Comparison of ENCODE assay signal across 8 cellular contexts in the genomic region with DNA sequence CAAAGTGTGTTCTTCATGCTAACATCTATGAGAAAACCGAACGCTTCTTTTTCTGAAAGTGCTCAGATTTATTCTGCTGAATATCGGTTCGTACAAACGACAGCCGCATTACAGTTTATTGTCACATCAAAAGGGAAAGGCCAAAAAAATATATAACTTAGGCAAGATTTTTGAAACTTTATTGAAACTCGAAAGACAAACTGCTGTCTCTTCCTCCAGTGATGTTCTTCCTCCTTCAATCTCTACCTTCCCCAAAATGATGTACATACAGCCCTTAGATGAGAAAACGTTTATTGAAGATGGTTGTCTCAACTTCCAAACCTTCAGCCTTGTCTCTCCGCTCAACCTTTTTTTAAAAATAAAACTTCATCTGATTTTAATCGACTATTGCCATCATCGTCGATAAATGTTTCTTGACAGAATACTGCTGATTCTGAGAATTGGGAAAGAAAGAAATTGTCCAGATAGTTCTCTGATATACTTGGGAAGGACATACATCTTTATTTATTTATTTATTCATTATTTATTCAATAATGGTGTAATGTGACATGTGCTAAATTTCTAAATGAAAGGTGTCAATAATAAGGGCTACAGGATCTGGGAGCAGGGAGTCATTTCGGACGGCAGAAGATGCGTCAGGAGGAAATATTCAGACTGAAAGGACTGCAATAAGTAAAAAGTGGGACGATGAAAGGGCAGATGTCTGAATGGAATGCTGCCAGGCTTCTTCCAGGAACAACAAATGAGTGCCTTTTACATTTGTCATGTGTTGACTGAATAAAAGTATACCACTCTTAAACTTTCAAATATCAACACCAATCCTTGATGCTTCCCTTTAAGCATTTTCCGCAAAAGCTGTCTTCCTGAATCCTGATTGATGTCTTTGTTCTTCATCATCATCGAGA. TPM values are rescaled to one million over a fixed set of nuclear protein-coding genes. Genes with fewer than 3 reads are reported as not detected.
DNase-seq lines count a peak whose midpoint lies in the region; ATAC-seq and TF ChIP-seq lines count a peak whose summit lies in the region.

No MANE protein-coding gene starts in this region.

- H3K36me3 ChIP-seq in OCI-LY7 (ENCODE audit: insufficient read depth, low read length), result peaks cover 15% of the 10 kb centered on the region

- H4K20me1 ChIP-seq in OCI-LY7 (ENCODE audit: insufficient read depth, low read length), result no peaks in the 10 kb centered on the region

- peak overlapping the region; percentile 56 for H3K27ac Mint-ChIP-seq in Calu3 (ENCODE audit: unreplicated experiment)
- no peak overlapping the region for H3K27ac Mint-ChIP-seq in endothelial cell (ENCODE audit: unreplicated experiment)
- H3K27ac Mint-ChIP-seq in osteocyte (ENCODE audit: unreplicated experiment), result peak overlapping the region; percentile 56

- peak overlapping the region; percentile 74 for H3K4me2 ChIP-seq in OCI-LY7 (ENCODE audit: low read length)

- H3K9me3 Mint-ChIP-seq in Calu3 (ENCODE audit: low read depth, unreplicated experiment), result no peaks in the 10 kb centered on the region
- no peaks in the 10 kb centered on the region for H3K9me3 Mint-ChIP-seq in endothelial cell (ENCODE audit: unreplicated experiment)
- no peaks in the 10 kb centered on the region for H3K9me3 Mint-ChIP-seq in osteocyte (ENCODE audit: unreplicated experiment)

- TF ChIP-seq CTCF in Calu3 (IDR thresholded peaks at IDR 0.05; ENCODE audit: unreplicated experiment) (no peak), OCI-LY7 (conservative IDR thresholded peaks at IDR 0.05; ENCODE audit: low read length) (no peak), endothelial cell (IDR thresholded peaks at IDR 0.05; ENCODE audit: unreplicated experiment) (no peak), osteocyte (IDR thresholded peaks at IDR 0.05) (no peak)

- peak overlapping the region; percentile 84 for H3K4me3 ChIP-seq in OCI-LY7 (ENCODE audit: low read depth, low read length, poor library complexity, severe bottlenecking)

- H3K4me3 Mint-ChIP-seq in Calu3 (ENCODE audit: low read depth, unreplicated experiment) (peak overlapping the region; percentile 81), endothelial cell (ENCODE audit: unreplicated experiment) (peak overlapping the region; percentile 81), osteocyte (ENCODE audit: unreplicated experiment) (peak overlapping the region; percentile 86)

- no peak for ATAC-seq in GM21737 (IDR thresholded peaks at IDR 0.05; ENCODE audit: unreplicated experiment)

- CTCF ChIA-PET in Calu3 (lab: Charles Lee) (interaction anchor here (0.8 kb wide), 1 partner anchor 282 kb away, joined by 3 read pairs; no protein-coding TSS in a partner anchor), OCI-LY7 (lab: Charles Lee; ENCODE audit: unreplicated experiment) (no interaction called here)

- H3K27me3 Mint-ChIP-seq in Calu3 (ENCODE audit: unreplicated experiment) (peaks cover 14% of the 10 kb centered on the region), endothelial cell (ENCODE audit: unreplicated experiment) (no peaks in the 10 kb centered on the region), osteocyte (ENCODE audit: unreplicated experiment) (peaks cover 18% of the 10 kb centered on the region)

- DNase-seq in Calu3 (no peak), OCI-LY7 (ENCODE audit: low spot score) (no peak), endothelial cell (ENCODE audit: low spot score) (no peak), osteocyte (ENCODE audit: extremely low spot score, unreplicated experiment) (no peak), hippocampal formation (lab: John Stamatoyannopoulos, UW) (no peak), GDM1 (lab: John Stamatoyannopoulos, UW) (no peak)
- no peak for DNase-seq in stimulated activated CD4-positive, alpha-beta T cell treated with anti-CD3 and anti-CD28 coated beads, Interleukin-4, amount 100 ng/mL, for 24 hours

- BruUV-seq in Calu3 (replicated peaks; lab: Mats Ljungman, UMichigan) (no TSS peak), OCI-LY7 (replicated peaks; lab: Mats Ljungman, UMichigan) (TSS peak; percentile 96)

- no peaks in the 10 kb centered on the region for H3K9me2 ChIP-seq in OCI-LY7 (ENCODE audit: insufficient read depth, low read length)

- peak overlapping the region; percentile 32 for H3K27ac ChIP-seq in OCI-LY7 (ENCODE audit: low read depth, low read length, poor library complexity, severe bottlenecking)

- peaks cover 20% of the 10 kb centered on the region for H3K36me3 Mint-ChIP-seq in Calu3 (ENCODE audit: insufficient read depth, unreplicated experiment)
- H3K36me3 Mint-ChIP-seq in endothelial cell (ENCODE audit: low read depth, unreplicated experiment), result no peaks in the 10 kb centered on the region
- H3K36me3 Mint-ChIP-seq in osteocyte (ENCODE audit: unreplicated experiment), result no peaks in the 10 kb centered on the region

- H3K79me2 ChIP-seq in OCI-LY7 (ENCODE audit: insufficient read depth, low read depth, low read length), result peaks cover 9% of the 10 kb centered on the region; the same call in 1 of the 2 replicates

- POLR2A ChIA-PET in OCI-LY7 (lab: Charles Lee), result interaction anchor here (1.1 kb wide), 2 partner anchors 13 to 23 kb away, joined by 3 read pairs; no protein-coding TSS in a partner anchor

- H3K4me1 ChIP-seq in OCI-LY7 (ENCODE audit: insufficient read depth, low read length, poor library complexity, severe bottlenecking), result peaks cover 24% of the 10 kb centered on the region

- H2AFZ ChIP-seq in OCI-LY7 (ENCODE audit: low read length), result peak overlapping the region; percentile 97

- H3K4me1 Mint-ChIP-seq in Calu3 (ENCODE audit: low read depth, unreplicated experiment), result peaks cover 11% of the 10 kb centered on the region
- peaks cover 21% of the 10 kb centered on the region for H3K4me1 Mint-ChIP-seq in endothelial cell (ENCODE audit: unreplicated experiment)
- H3K4me1 Mint-ChIP-seq in osteocyte (ENCODE audit: unreplicated experiment), result peaks cover 13% of the 10 kb centered on the region

- intact Hi-C loops in Calu3 (cut with micrococcal nuclease; ENCODE audit: unreplicated experiment) (no loop called here), OCI-LY7 (cut with micrococcal nuclease; ENCODE audit: unreplicated experiment) (loop anchor here (10.0 kb wide), 1 partner anchor 352 kb away; the partner anchor contains the start of gene NUP107)

- H3K9me3 ChIP-seq in OCI-LY7 (ENCODE audit: low read length), result no peaks in the 10 kb centered on the region

RNA-seq across cellular contexts. Expression of gene MDM1, which starts 0.8 kb away (rescaled TPM):
- 22.7 and 23.0 TPM in 2 replicates for total RNA-seq in Calu3 (2022)
- total RNA-seq in OCI-LY7 (2014; rRNA removed; shearing (Covaris generic)), result 30.8 and 37.4 TPM in 2 replicates
- 26.2 and 33.5 TPM in 2 replicates for total RNA-seq in OCI-LY7 (2022)
- total RNA-seq in endothelial cell (ENCODE audit: unreplicated experiment), result 18.1 TPM
- 10.9 TPM in 2 replicates for total RNA-seq in osteocyte
